In genomic region chr1:41892211-41892840, GRCh38 we compare ENCODE assay signal across 10 cellular contexts. TPM values are rescaled to one million over a fixed set of nuclear protein-coding genes. Genes with fewer than 3 reads are reported as not detected.
DNase-seq lines count a peak whose midpoint lies in the region; ATAC-seq and TF ChIP-seq lines count a peak whose summit lies in the region.
"Had no signal": no experiment of that assay in that cellular context is flagged by ENCODE, and none has a peak within 500 bp of the region (broad histone marks: within the 10 kb centered on the region; RNA-seq: fewer than 3 reads in every experiment).

No MANE protein-coding gene starts in this region.

- CTCF ChIA-PET in mammary epithelial cell (lab: Charles Lee; ENCODE audit: low non-redundant PET): no interaction called here

- H3K27me3 ChIP-seq in breast epithelium (no peaks in the 10 kb centered on the region), mammary epithelial cell (ENCODE audit: insufficient read depth, low read length) (no peaks in the 10 kb centered on the region), lower lobe of right lung (ENCODE audit: low read depth) (no peaks in the 10 kb centered on the region), tibial nerve (no peaks in the 10 kb centered on the region)

- no peaks in the 10 kb centered on the region for H4K20me1 ChIP-seq in mammary epithelial cell (ENCODE audit: insufficient read depth, low read length)

- H3K36me3 Mint-ChIP-seq in activated naive CD8-positive, alpha-beta T cell treated with anti-CD3 and anti-CD28 coated beads for 36 hours: no peaks in the 10 kb centered on the region
- H3K36me3 Mint-ChIP-seq: IgD-negative memory B cell had no signal

- DNase-seq in breast epithelium (ENCODE audit: low spot score in 2 of 2): no peak
- DNase-seq in mammary epithelial cell: no peak
- DNase-seq in activated naive CD8-positive, alpha-beta T cell treated with anti-CD3 and anti-CD28 coated beads for 36 hours: no peak
- DNase-seq in lower lobe of right lung: no peak
- DNase-seq in tibial nerve (ENCODE audit: low spot score in 2 of 2): no peak
- no peak for DNase-seq in NCI-H524 treated with DMSO at 0.1 percent for 48 hours (lab: John Stamatoyannopoulos, UW)

- no peak overlapping the region for H3K4me2 ChIP-seq in mammary epithelial cell (ENCODE audit: insufficient read depth, low read depth, low read length)

- dilution Hi-C loops in mammary epithelial cell (cut with HindIII; ENCODE audit: low sequenced_read_pairs): no loop called here

- TF ChIP-seq POLR2A in breast epithelium (IDR thresholded peaks at IDR 0.05) (no peak), tibial nerve (IDR thresholded peaks at IDR 0.05) (no peak)

- WGBS in mammary epithelial cell (ENCODE audit: low coverage, missing lambda C conversion rate): 100% methylated on average over 5 of the region's 6 CpGs
- 46 to 47% methylated on average over 6 of the region's 6 CpGs for WGBS in tibial nerve, 2 donors

- H3K27ac ChIP-seq in breast epithelium: peak overlapping the region; percentile 80 to 85
- H3K27ac ChIP-seq in mammary epithelial cell (ENCODE audit: insufficient read depth, low read depth, low read length): no peak overlapping the region
- peak overlapping the region; percentile 90 for H3K27ac ChIP-seq in lower lobe of right lung
- peak overlapping the region in 3 of 4 donors; percentile 71 to 80 (median 73) for H3K27ac ChIP-seq in tibial nerve
- H3K27ac ChIP-seq: C4-2B had no signal

- no peaks in the 10 kb centered on the region for H3K9me3 Mint-ChIP-seq in activated naive CD8-positive, alpha-beta T cell treated with anti-CD3 and anti-CD28 coated beads for 36 hours
- H3K9me3 Mint-ChIP-seq: IgD-negative memory B cell had no signal

- H3K4me1 ChIP-seq in breast epithelium (no peaks in the 10 kb centered on the region), mammary epithelial cell (ENCODE audit: insufficient read depth, low read length) (peaks cover 33% of the 10 kb centered on the region), lower lobe of right lung (peaks cover 58% of the 10 kb centered on the region), tibial nerve (peaks cover 0 to 33% (median 20%) of the 10 kb centered on the region in 4 donors)

- H3K27me3 Mint-ChIP-seq in activated naive CD8-positive, alpha-beta T cell treated with anti-CD3 and anti-CD28 coated beads for 36 hours: no peaks in the 10 kb centered on the region
- H3K27me3 Mint-ChIP-seq: IgD-negative memory B cell had no signal

- TF ChIP-seq EP300 in tibial nerve (IDR thresholded peaks at IDR 0.05): no peak

- intact Hi-C loops in breast epithelium (cut with DNase I; ENCODE audit: low total_unique reads): no loop called here
- intact Hi-C loops in mammary epithelial cell (cut with micrococcal nuclease): loop anchor here (10.0 kb wide), 1 partner anchor 318 kb away; no protein-coding TSS in a partner anchor
- intact Hi-C loops in lower lobe of right lung (cut with DNase I): no loop called here

- H3K27ac Mint-ChIP-seq in activated naive CD8-positive, alpha-beta T cell treated with anti-CD3 and anti-CD28 coated beads for 36 hours: peak overlapping the region; percentile 91

- H3K9ac ChIP-seq in mammary epithelial cell (ENCODE audit: insufficient read depth, low read length): no peak overlapping the region

- TF ChIP-seq CTCF in breast epithelium (IDR thresholded peaks at IDR 0.05) (no peak), mammary epithelial cell (conservative IDR thresholded peaks at IDR 0.05 in 1 of 2, IDR thresholded peaks at IDR 0.05 in 1 of 2; ENCODE audit: extremely low read depth in 1 of 2, insufficient read depth in 1 of 2, low read depth in 1 of 2, low read length in 2 of 2) (no peak), lower lobe of right lung (IDR thresholded peaks at IDR 0.05) (no peak), tibial nerve (IDR thresholded peaks at IDR 0.05) (no peak)

- H2AFZ ChIP-seq in mammary epithelial cell (ENCODE audit: low read depth, low read length): no peak overlapping the region

- H3K4me1 Mint-ChIP-seq in activated naive CD8-positive, alpha-beta T cell treated with anti-CD3 and anti-CD28 coated beads for 36 hours: peaks cover 43% of the 10 kb centered on the region

- BruUV-seq in mammary epithelial cell (replicated peaks; lab: Mats Ljungman, UMichigan): no TSS peak

- ATAC-seq in lower lobe of right lung (peak; percentile 31 to 33), GM21515 (IDR thresholded peaks at IDR 0.05; ENCODE audit: unreplicated experiment) (no peak), GM18867 (IDR thresholded peaks at IDR 0.05; ENCODE audit: unreplicated experiment) (no peak)

- peak overlapping the region; percentile 74 for H3K4me3 Mint-ChIP-seq in activated naive CD8-positive, alpha-beta T cell treated with anti-CD3 and anti-CD28 coated beads for 36 hours

- in situ Hi-C loops in mammary epithelial cell (cut with MboI; ENCODE audit: low sequenced_read_pairs in 2 of 2): no loop called here

- H3K79me2 ChIP-seq in mammary epithelial cell (ENCODE audit: insufficient read depth, low read length): peaks cover 42% of the 10 kb centered on the region

- H3K4me3 ChIP-seq in breast epithelium (no peak overlapping the region), mammary epithelial cell (replicated peaks in 1 of 3; ENCODE audit: insufficient read depth in 1 of 3, low read depth in 2 of 3, low read length in 3 of 3) (no peak overlapping the region), lower lobe of right lung (peak overlapping the region; percentile 14), tibial nerve (peak overlapping the region in 1 of 4 donors; percentile 38)

- H3K36me3 ChIP-seq in breast epithelium (no peaks in the 10 kb centered on the region), mammary epithelial cell (ENCODE audit: insufficient read depth, low read length) (no peaks in the 10 kb centered on the region), lower lobe of right lung (no peaks in the 10 kb centered on the region), tibial nerve (no peaks in the 10 kb centered on the region)

- H3K9me3 ChIP-seq in breast epithelium (no peaks in the 10 kb centered on the region), mammary epithelial cell (replicated peaks; ENCODE audit: insufficient read depth, low read length) (no peaks in the 10 kb centered on the region), lower lobe of right lung (no peaks in the 10 kb centered on the region), tibial nerve (no peaks in the 10 kb centered on the region)

RNA-seq across cellular contexts. Expression of gene HIVEP3, which starts 26.4 kb away (rescaled TPM):
- total RNA-seq in breast epithelium (10 to 100 TPM in 1 of 3 donors, 1 to 10 TPM in 2; 3.5 to 13.5 (median 9.2) TPM), mammary epithelial cell (1 to 10 TPM; 4.5 to 7.9 TPM), lower lobe of right lung (11.6 TPM), tibial nerve (1 to 10 TPM; 4.2 to 6.5 (median 4.7) TPM)
- polyA plus RNA-seq in mammary epithelial cell: 6.6 TPM
- polyA minus RNA-seq in mammary epithelial cell: 9.8 TPM
- total RNA-seq in activated naive CD8-positive, alpha-beta T cell treated with anti-CD3 and anti-CD28 coated beads for 36 hours: 10 to 100 TPM; 19.4 to 21.3 TPM

Comparison
In these comparisons a context has a peak if more than half of its experiments do, and no peak if none do; other contexts are left out.
1. ATAC-seq: peak in lower lobe of right lung (2 of 2); none in GM21515 (single experiment) and GM18867 (single experiment).